7 cellular contexts compared by ENCODE assay signal in genomic region chr1:94924967-94925366, GRCh38. TPM values are rescaled to one million over a fixed set of nuclear protein-coding genes. Genes with fewer than 3 reads are reported as not detected.
A peak's percentile ranks its signal among the peaks of the same experiment; 100 is the strongest.
DNase-seq lines count a peak whose midpoint lies in the region; ATAC-seq and TF ChIP-seq lines count a peak whose summit lies in the region.

No MANE protein-coding gene starts in this region.

- no peaks in the 10 kb centered on the region for H3K9me3 Mint-ChIP-seq in HFFc6
- H3K9me3 Mint-ChIP-seq in stimulated activated memory B cell treated with anti-CD40 and anti-IgM and Interleukin-4, amounts not matched to agents 10 μg/mL and 1 μg/mL and 100 μg/mL, for 72 hours, result no peaks in the 10 kb centered on the region

- no peaks in the 10 kb centered on the region for H3K27me3 ChIP-seq in iPS-20b (ENCODE audit: insufficient read depth, low read length)

- H3K27ac Mint-ChIP-seq in HFFc6, result peak overlapping the region; percentile 92
- no peak overlapping the region for H3K27ac Mint-ChIP-seq in stimulated activated memory B cell treated with anti-CD40 and anti-IgM and Interleukin-4, amounts not matched to agents 10 μg/mL and 1 μg/mL and 100 μg/mL, for 72 hours

- H3K9ac ChIP-seq in iPS-20b (ENCODE audit: low read depth, low read length), result peak overlapping the region; percentile 99

- H3K4me3 ChIP-seq in iPS-20b (ENCODE audit: low read length), result peak overlapping the region; percentile 97

- peaks cover 62% of the 10 kb centered on the region for H3K4me1 Mint-ChIP-seq in HFFc6 (ENCODE audit: low read depth)
- H3K4me1 Mint-ChIP-seq in stimulated activated memory B cell treated with anti-CD40 and anti-IgM and Interleukin-4, amounts not matched to agents 10 μg/mL and 1 μg/mL and 100 μg/mL, for 72 hours, result peaks cover 27% of the 10 kb centered on the region

- H3K27ac ChIP-seq in iPS-20b (ENCODE audit: low read length), result peak overlapping the region; percentile 98

- peaks cover 34% of the 10 kb centered on the region; the same call in 1 of the 2 replicates for H3K36me3 ChIP-seq in iPS-20b (ENCODE audit: insufficient read depth, low read depth, low read length)

- no peak for TF ChIP-seq CTCF in HFFc6 (IDR thresholded peaks at IDR 0.05)

- DNase-seq in HFFc6 (no peak), amniotic epithelial cell (ENCODE audit: low read depth) (peak; percentile 49)
- DNase-seq in activated T-cell treated with anti-CD3 and anti-CD28 coated beads, Interleukin-2, amount 50 U/mL, for 1 hour, result no peak

- peaks cover 48% of the 10 kb centered on the region for H3K4me1 ChIP-seq in iPS-20b (ENCODE audit: insufficient read depth, low read length)

- peak overlapping the region; percentile 98 for H3K4me3 Mint-ChIP-seq in HFFc6
- peak overlapping the region; percentile 82 for H3K4me3 Mint-ChIP-seq in stimulated activated memory B cell treated with anti-CD40 and anti-IgM and Interleukin-4, amounts not matched to agents 10 μg/mL and 1 μg/mL and 100 μg/mL, for 72 hours

- H3K9me3 ChIP-seq in iPS-20b (ENCODE audit: insufficient read depth, low read depth, low read length), result no peaks in the 10 kb centered on the region

- H3K27me3 Mint-ChIP-seq in HFFc6 (ENCODE audit: insufficient read depth), result no peaks in the 10 kb centered on the region; the same call in 1 of the 2 replicates
- peaks cover 39% of the 10 kb centered on the region for H3K27me3 Mint-ChIP-seq in stimulated activated memory B cell treated with anti-CD40 and anti-IgM and Interleukin-4, amounts not matched to agents 10 μg/mL and 1 μg/mL and 100 μg/mL, for 72 hours

- peaks cover 44% of the 10 kb centered on the region for H3K36me3 Mint-ChIP-seq in HFFc6 (ENCODE audit: low read depth)
- H3K36me3 Mint-ChIP-seq in stimulated activated memory B cell treated with anti-CD40 and anti-IgM and Interleukin-4, amounts not matched to agents 10 μg/mL and 1 μg/mL and 100 μg/mL, for 72 hours, result no peaks in the 10 kb centered on the region

- ATAC-seq in stimulated activated memory B cell treated with anti-CD40 and anti-IgM and Interleukin-4, amounts not matched to agents 10 μg/mL and 1 μg/mL and 100 μg/mL, for 72 hours, result no peak
- ATAC-seq in HG02798 (IDR thresholded peaks at IDR 0.05; ENCODE audit: poor library complexity, unreplicated experiment) (no peak), HG02973 (IDR thresholded peaks at IDR 0.05; ENCODE audit: unreplicated experiment) (no peak)

RNA-seq across cellular contexts. Expression of gene CNN3, which starts 1.9 kb away (rescaled TPM):
- 100 to 1,000 TPM; 210 to 253 (median 232) TPM for total RNA-seq in HFFc6 (2021; fragmentation: NEBNext Ultra II Directional; extraction: Animal tissue kit (Norgen Biotek cat#: 25700))
